14 cellular contexts compared by ENCODE assay signal in the genomic region with DNA sequence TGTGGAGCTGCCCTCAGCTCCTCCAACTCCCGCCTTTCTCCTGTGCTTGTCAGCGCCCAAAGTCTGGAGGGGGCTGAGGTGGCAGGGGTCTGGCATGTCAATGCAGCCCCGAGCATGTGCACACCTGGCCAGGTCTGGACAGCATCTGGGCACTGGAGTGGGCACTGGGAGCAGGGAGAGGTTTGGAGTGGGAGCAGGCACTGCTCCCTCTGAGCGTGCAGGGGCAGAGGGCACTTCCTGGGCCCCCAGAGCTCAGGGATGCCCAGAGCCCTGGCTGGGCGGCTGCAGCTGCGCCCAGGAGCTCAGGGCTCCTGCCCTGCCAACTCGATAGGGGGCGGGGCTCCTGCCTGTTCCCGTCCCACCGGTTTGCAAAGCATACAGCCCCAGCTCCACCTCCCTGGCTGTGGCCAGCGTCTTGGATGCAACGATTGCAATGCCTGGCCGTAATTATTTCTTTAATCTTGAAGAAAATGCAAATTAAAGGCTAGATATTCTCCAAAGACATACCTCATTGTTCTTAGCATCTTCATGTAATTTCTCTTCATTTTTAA. TPM values are rescaled to one million over a fixed set of nuclear protein-coding genes. Genes with fewer than 3 reads are reported as not detected.
A peak's percentile ranks its signal among the peaks of the same experiment; 100 is the strongest.
DNase-seq lines count a peak whose midpoint lies in the region; ATAC-seq and TF ChIP-seq lines count a peak whose summit lies in the region.
"Had no signal": no experiment of that assay in that cellular context is flagged by ENCODE, and none has a peak within 500 bp of the region (broad histone marks: within the 10 kb centered on the region; RNA-seq: fewer than 3 reads in every experiment).

No MANE protein-coding gene starts in this region.

- H3K79me1 ChIP-seq in H9 (ENCODE audit: insufficient read depth, low read depth, low read length, poor library complexity, severe bottlenecking): no peaks in the 10 kb centered on the region

- peaks cover 0 to 6% (median 0%) of the 10 kb centered on the region in 3 experiments; a peak in 4 of 7 replicates for H3K36me3 Mint-ChIP-seq in H9 (ENCODE audit: insufficient read depth in 1 of 3, low read depth in 3 of 3)
- no peaks in the 10 kb centered on the region for H3K36me3 Mint-ChIP-seq in activated T-helper 2 cell treated with anti-CD3 and anti-CD28 coated beads, Interferon-gamma antibody, Interleukin-2, Interleukin-4, amounts not matched to agents 10 μg/mL and 5 μg/mL and 100 μg/mL, durations not matched to agents 14 hours and 24 hours and 36 hours (ENCODE audit: low read depth)

- H2BK20ac ChIP-seq in H9 (ENCODE audit: low read depth, low read length, poor library complexity, severe bottlenecking): no peak overlapping the region

- H3K9me3 ChIP-seq in H9 (ENCODE audit: control insufficient read depth, low read depth, low read length): peaks cover 5% of the 10 kb centered on the region
- no peaks in the 10 kb centered on the region for H3K9me3 ChIP-seq in PC-9 (ENCODE audit: insufficient read depth, low read depth)
- H3K9me3 ChIP-seq in osteoblast (ENCODE audit: low read depth, low read length): no peaks in the 10 kb centered on the region

- H3K4me3 Mint-ChIP-seq in H9: no peak overlapping the region
- H3K4me3 Mint-ChIP-seq in activated T-helper 2 cell treated with anti-CD3 and anti-CD28 coated beads, Interferon-gamma antibody, Interleukin-2, Interleukin-4, amounts not matched to agents 10 μg/mL and 5 μg/mL and 100 μg/mL, durations not matched to agents 14 hours and 24 hours and 36 hours (ENCODE audit: low read depth): no peak overlapping the region
- H3K4me3 Mint-ChIP-seq: CD4-positive, alpha-beta memory T cell had no signal

- no peak overlapping the region for H4K8ac ChIP-seq in H9 (replicated peaks; ENCODE audit: insufficient read length, low read depth, low read length)

- H3K4me1 ChIP-seq in H9 (ENCODE audit: insufficient read depth, low read length) (no peaks in the 10 kb centered on the region), PC-9 (replicated peaks; ENCODE audit: insufficient read depth) (no peaks in the 10 kb centered on the region), osteoblast (ENCODE audit: insufficient read depth, low read length) (no peaks in the 10 kb centered on the region)

- H3K79me2 ChIP-seq in H9 (ENCODE audit: insufficient read depth, low read length): no peaks in the 10 kb centered on the region
- H3K79me2 ChIP-seq in PC-9 (ENCODE audit: low read depth): no peaks in the 10 kb centered on the region
- no peaks in the 10 kb centered on the region for H3K79me2 ChIP-seq in osteoblast (ENCODE audit: insufficient read depth, low read length)

- no peak overlapping the region for H3K23ac ChIP-seq in H9 (ENCODE audit: insufficient read length, low read depth, low read length)

- peaks cover 44 to 64% of the 10 kb centered on the region in 2 experiments for H3K9me3 Mint-ChIP-seq in H9
- no peaks in the 10 kb centered on the region for H3K9me3 Mint-ChIP-seq in activated T-helper 2 cell treated with anti-CD3 and anti-CD28 coated beads, Interferon-gamma antibody, Interleukin-2, Interleukin-4, amounts not matched to agents 10 μg/mL and 5 μg/mL and 100 μg/mL, durations not matched to agents 14 hours and 24 hours and 36 hours

- H2BK12ac ChIP-seq in H9 (ENCODE audit: insufficient read length, low read depth, low read length): no peak overlapping the region

- no peak overlapping the region for H2AFZ ChIP-seq in H9 (ENCODE audit: low read length)
- H2AFZ ChIP-seq in PC-9: no peak overlapping the region
- H2AFZ ChIP-seq in osteoblast (ENCODE audit: low read length): no peak overlapping the region

- WGBS in H9 (ENCODE audit: extremely low coverage, insufficient read length, low lambda C conversion rate): no CpG with 5 or more reads among the region's 13 CpGs

- H3K14ac ChIP-seq in H9 (ENCODE audit: insufficient read depth, low read length): no peak overlapping the region; the same call in 1 of the 2 replicates

- H4K20me1 ChIP-seq in H9 (ENCODE audit: control insufficient read depth, insufficient read depth, insufficient read length): no peaks in the 10 kb centered on the region
- H4K20me1 ChIP-seq in PC-9 (ENCODE audit: insufficient read depth): no peaks in the 10 kb centered on the region
- no peaks in the 10 kb centered on the region for H4K20me1 ChIP-seq in osteoblast (ENCODE audit: insufficient read depth, low read length)

- DNase-seq in DMS53 (lab: John Stamatoyannopoulos, UW): peak; percentile 15
- DNase-seq in DMS53 treated with DMSO at 0.1 percent for 48 hours (lab: John Stamatoyannopoulos, UW; ENCODE audit: unreplicated experiment): no peak
- peak; percentile 52 for DNase-seq in H9
- peak; percentile 5 to 41 for DNase-seq in PC-9
- DNase-seq in osteoblast (ENCODE audit: insufficient read length, low spot score, missing footprints): peak; percentile 38
- DNase-seq in activated T-helper 2 cell treated with anti-CD3 and anti-CD28 coated beads, Interferon-gamma antibody, Interleukin-2, Interleukin-4, amounts not matched to agents 10 μg/mL and 5 μg/mL and 100 μg/mL, durations not matched to agents 14 hours and 24 hours and 36 hours (ENCODE audit: low spot score): no peak
- no peak for DNase-seq in foreskin fibroblast
- no peak for DNase-seq in omental fat pad (ENCODE audit: low spot score)
- DNase-seq: ACHN; C1 segment of cervical spinal cord; CD4-positive, alpha-beta memory T cell; COR-L47; DMS153 had no signal

- H3K4me3 ChIP-seq in PC-9 (no peak overlapping the region), osteoblast (ENCODE audit: insufficient read depth, low read length) (no peak overlapping the region), foreskin fibroblast (ENCODE audit: low read depth in 1 of 2, low read length in 2 of 2) (no peak overlapping the region)

- no peaks in the 10 kb centered on the region for H3F3A ChIP-seq in PC-9 (ENCODE audit: insufficient read depth, low read depth)

- H3K36me3 ChIP-seq in PC-9 (ENCODE audit: low read depth) (no peaks in the 10 kb centered on the region), osteoblast (ENCODE audit: insufficient read depth, low read length) (no peaks in the 10 kb centered on the region)

- no peak overlapping the region for H3K56ac ChIP-seq in H9 (ENCODE audit: insufficient read length, low read depth, low read length)

- H3K27me3 ChIP-seq in H9 (ENCODE audit: insufficient read depth, low read length) (no peaks in the 10 kb centered on the region), PC-9 (ENCODE audit: insufficient read depth, low read depth) (peaks cover 58% of the 10 kb centered on the region), osteoblast (ENCODE audit: insufficient read depth, low read length) (no peaks in the 10 kb centered on the region)

- H3T11ph ChIP-seq in H9 (ENCODE audit: low read length): no peak overlapping the region

- no peak overlapping the region for H3K27ac ChIP-seq in H9 (ENCODE audit: insufficient read length, low read depth, low read length)
- H3K27ac ChIP-seq in PC-9: no peak overlapping the region
- no peak overlapping the region for H3K27ac ChIP-seq in osteoblast (ENCODE audit: low read depth, low read length)
- H3K27ac ChIP-seq: 22Rv1 had no signal

- no peaks in the 10 kb centered on the region for H3K9me2 ChIP-seq in PC-9 (ENCODE audit: insufficient read depth)

- no peaks in the 10 kb centered on the region for H3K4me1 Mint-ChIP-seq in H9
- H3K4me1 Mint-ChIP-seq in activated T-helper 2 cell treated with anti-CD3 and anti-CD28 coated beads, Interferon-gamma antibody, Interleukin-2, Interleukin-4, amounts not matched to agents 10 μg/mL and 5 μg/mL and 100 μg/mL, durations not matched to agents 14 hours and 24 hours and 36 hours (ENCODE audit: low read depth): no peaks in the 10 kb centered on the region

- H2AK5ac ChIP-seq in H9 (ENCODE audit: insufficient read length, low read length): no peak overlapping the region

- H3K9ac ChIP-seq in H9 (ENCODE audit: extremely low read depth, insufficient read length, low read length): no peak overlapping the region

- H4K5ac ChIP-seq in H9 (ENCODE audit: insufficient read length, low read depth, low read length): no peak overlapping the region

- TF ChIP-seq CTCF in H9 (conservative IDR thresholded peaks at IDR 0.05) (no peak), PC-9 (conservative IDR thresholded peaks at IDR 0.05) (no peak), osteoblast (IDR thresholded peaks at IDR 0.05; ENCODE audit: extremely low read depth, low read depth, low read length) (no peak), foreskin fibroblast (IDR thresholded peaks at IDR 0.05; ENCODE audit: low read depth, low read length) (no peak), omental fat pad (IDR thresholded peaks at IDR 0.05) (no peak)

- H3K23me2 ChIP-seq in H9 (ENCODE audit: insufficient read length, low read depth, low read length, poor library complexity, severe bottlenecking): no peaks in the 10 kb centered on the region

- H4K91ac ChIP-seq in H9 (ENCODE audit: insufficient read length, low read depth, low read length): no peak overlapping the region

- no peak for ATAC-seq in omental fat pad (ENCODE audit: low FRiP score)

- intact Hi-C loops in PC-9 (cut with micrococcal nuclease; ENCODE audit: unreplicated experiment): no loop called here
- intact Hi-C loops in activated T-helper 2 cell treated with anti-CD3 and anti-CD28 coated beads, Interferon-gamma antibody, Interleukin-2, Interleukin-4, amounts not matched to agents 10 μg/mL and 5 μg/mL and 100 μg/mL, durations not matched to agents 14 hours and 24 hours and 36 hours (cut with micrococcal nuclease): no loop called here

- no peak overlapping the region for H3K4ac ChIP-seq in H9 (ENCODE audit: low read depth, low read length)

- CTCF ChIA-PET in PC-9 (lab: Charles Lee): interaction anchor here (0.6 kb wide), 1 partner anchor 237 kb away, joined by 3 read pairs; no protein-coding TSS in a partner anchor

- H3K27ac Mint-ChIP-seq in H9: no peak overlapping the region
- no peak overlapping the region for H3K27ac Mint-ChIP-seq in activated T-helper 2 cell treated with anti-CD3 and anti-CD28 coated beads, Interferon-gamma antibody, Interleukin-2, Interleukin-4, amounts not matched to agents 10 μg/mL and 5 μg/mL and 100 μg/mL, durations not matched to agents 14 hours and 24 hours and 36 hours
- H3K27ac Mint-ChIP-seq: CD4-positive, alpha-beta memory T cell had no signal

- no TSS peak for BruUV-seq in PC-9 (replicated peaks; lab: Mats Ljungman, UMichigan)

- POLR2A ChIA-PET in PC-9 (lab: Charles Lee; ENCODE audit: unreplicated experiment): no interaction called here

- H3K27me3 Mint-ChIP-seq in H9 (ENCODE audit: low read depth): peaks cover 2% of the 10 kb centered on the region
- peaks cover 2% of the 10 kb centered on the region for H3K27me3 Mint-ChIP-seq in activated T-helper 2 cell treated with anti-CD3 and anti-CD28 coated beads, Interferon-gamma antibody, Interleukin-2, Interleukin-4, amounts not matched to agents 10 μg/mL and 5 μg/mL and 100 μg/mL, durations not matched to agents 14 hours and 24 hours and 36 hours (ENCODE audit: low read depth)

- no peak overlapping the region for H2BK120ac ChIP-seq in H9 (ENCODE audit: low read depth, low read length, poor library complexity, severe bottlenecking)

- no peak overlapping the region for H3K4me2 ChIP-seq in H9 (ENCODE audit: insufficient read depth, insufficient read length, low read length)
- 0 out of 2 replicates have a peak overlapping the region, but pooled peaks have one; percentile 8 for H3K4me2 ChIP-seq in PC-9
- H3K4me2 ChIP-seq in osteoblast (ENCODE audit: insufficient read depth, low read length): no peak overlapping the region

- no peak overlapping the region for H2BK15ac ChIP-seq in H9 (ENCODE audit: low read depth, low read length)

- H3K18ac ChIP-seq in H9 (ENCODE audit: insufficient read length, low read depth, low read length): no peak overlapping the region

- no peak overlapping the region for H2BK5ac ChIP-seq in H9 (ENCODE audit: insufficient read length, low read length)

RNA-seq across cellular contexts. Expression of gene LDAH, which starts 57.4 kb away (rescaled TPM):
- total RNA-seq in H9 (2021) (15.2 and 19.6 TPM in 2 replicates), PC-9 (2021) (14.6 and 18.3 TPM in 2 replicates), osteoblast (14.4 and 17.4 TPM in 2 replicates), omental fat pad (10 to 100 TPM in 2 of 4 donors, 1 to 10 TPM in 2; 8.2 to 14.1 (median 10.9) TPM)
- total RNA-seq in activated T-helper 2 cell treated with anti-CD3 and anti-CD28 coated beads, Interferon-gamma antibody, Interleukin-2, Interleukin-4, amounts not matched to agents 10 μg/mL and 5 μg/mL and 100 μg/mL, durations not matched to agents 14 hours and 24 hours and 36 hours: 34.7 and 35.9 TPM in 2 replicates

Comparison
In these comparisons a context has a peak if more than half of its experiments do, and no peak if none do; other contexts are left out.
1. DNase-seq: peak in DMS53 (single experiment), H9 (single experiment), PC-9 (2 of 2) and osteoblast (single experiment); none in DMS53 treated with DMSO at 0.1 percent for 48 hours (single experiment), activated T-helper 2 cell treated with anti-CD3 and anti-CD28 coated beads, Interferon-gamma antibody, Interleukin-2, Interleukin-4, amounts not matched to agents 10 μg/mL and 5 μg/mL and 100 μg/mL, durations not matched to agents 14 hours and 24 hours and 36 hours (single experiment), foreskin fibroblast (0 of 2) and omental fat pad (single experiment).